In the genomic region with DNA sequence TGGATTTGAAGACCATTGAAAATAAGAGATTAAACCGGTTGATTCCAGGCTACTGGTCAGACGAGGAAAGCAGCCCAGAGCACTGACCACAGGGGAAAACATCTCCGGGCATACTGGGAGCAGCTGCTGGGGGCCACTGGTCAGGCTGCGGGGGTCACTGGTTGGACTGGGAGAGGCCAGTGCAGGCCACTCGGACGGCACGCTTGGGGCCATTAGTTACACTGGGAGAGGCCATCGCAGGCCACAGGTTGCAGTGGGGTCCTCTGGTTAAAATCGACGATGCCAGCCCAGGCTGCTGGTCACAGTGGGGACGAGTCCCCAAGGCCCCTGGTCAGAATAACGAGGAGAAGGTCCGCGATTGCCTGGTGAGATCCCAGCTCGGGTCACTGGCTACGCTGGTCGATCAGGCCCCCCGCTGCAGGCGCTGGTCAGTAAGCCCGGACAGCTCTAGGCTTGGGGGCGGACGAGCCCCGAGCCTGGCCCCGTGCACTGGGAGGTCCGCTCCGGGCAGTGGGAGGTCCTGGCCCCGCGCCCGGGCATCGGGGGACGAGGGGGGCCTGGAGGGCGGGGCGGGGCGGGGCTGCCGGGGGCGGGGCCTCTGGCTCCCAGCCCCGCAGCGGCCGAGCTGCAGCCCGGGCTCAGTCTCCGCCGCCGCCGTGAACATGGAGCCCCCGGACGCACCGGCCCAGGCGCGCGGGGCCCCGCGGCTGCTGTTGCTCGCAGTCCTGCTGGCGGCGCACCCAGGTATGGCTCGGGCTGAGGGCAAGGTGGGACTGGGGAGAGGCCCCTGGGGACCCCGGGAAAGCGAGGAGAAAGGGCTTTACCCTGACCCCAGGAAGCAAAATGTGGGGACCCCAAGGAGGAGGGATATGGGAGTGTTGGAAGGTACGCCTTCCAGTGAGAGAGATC, we compare ENCODE assay signal across 8 cellular contexts. TPM values are rescaled to one million over a fixed set of nuclear protein-coding genes. Genes with fewer than 3 reads are reported as not detected.
DNase-seq lines count a peak whose midpoint lies in the region; ATAC-seq and TF ChIP-seq lines count a peak whose summit lies in the region.

A gene with protein sequence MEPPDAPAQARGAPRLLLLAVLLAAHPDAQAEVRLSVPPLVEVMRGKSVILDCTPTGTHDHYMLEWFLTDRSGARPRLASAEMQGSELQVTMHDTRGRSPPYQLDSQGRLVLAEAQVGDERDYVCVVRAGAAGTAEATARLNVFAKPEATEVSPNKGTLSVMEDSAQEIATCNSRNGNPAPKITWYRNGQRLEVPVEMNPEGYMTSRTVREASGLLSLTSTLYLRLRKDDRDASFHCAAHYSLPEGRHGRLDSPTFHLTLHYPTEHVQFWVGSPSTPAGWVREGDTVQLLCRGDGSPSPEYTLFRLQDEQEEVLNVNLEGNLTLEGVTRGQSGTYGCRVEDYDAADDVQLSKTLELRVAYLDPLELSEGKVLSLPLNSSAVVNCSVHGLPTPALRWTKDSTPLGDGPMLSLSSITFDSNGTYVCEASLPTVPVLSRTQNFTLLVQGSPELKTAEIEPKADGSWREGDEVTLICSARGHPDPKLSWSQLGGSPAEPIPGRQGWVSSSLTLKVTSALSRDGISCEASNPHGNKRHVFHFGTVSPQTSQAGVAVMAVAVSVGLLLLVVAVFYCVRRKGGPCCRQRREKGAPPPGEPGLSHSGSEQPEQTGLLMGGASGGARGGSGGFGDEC (plus strand): TSS at position 641 of the 909 bp plus-strand sequence. CDS start 22 bp downstream, at position 663.

- H3K9me3 Mint-ChIP-seq in CD8-positive, alpha-beta memory T cell, result no peaks in the 10 kb centered on the region
- H3K9me3 Mint-ChIP-seq in brain, result peaks cover 0 to 2% (median 0%) of the 10 kb centered on the region in 5 experiments

- DNase-seq in CD8-positive, alpha-beta memory T cell, result no peak
- DNase-seq in NCI-H1092 treated with DMSO at 0.1 percent for 48 hours (lab: John Stamatoyannopoulos, UW) (peak; percentile 21), hepatocyte (ENCODE audit: low spot score) (peak; percentile 91), psoas muscle (peak; percentile 84 to 86), NCI-H446 treated with DMSO at 0.1 percent for 48 hours (lab: John Stamatoyannopoulos, UW) (no peak), T-helper 1 cell (no peak)

- POLR2A ChIA-PET in CD8-positive, alpha-beta memory T cell (lab: Charles Lee), result no interaction called here

- H3K79me2 ChIP-seq in hepatocyte, result peaks cover 4% of the 10 kb centered on the region

- TF ChIP-seq CTCF in brain (conservative IDR thresholded peaks at IDR 0.05) (no peak), hepatocyte (IDR thresholded peaks at IDR 0.05; ENCODE audit: poor library complexity) (no peak), psoas muscle (IDR thresholded peaks at IDR 0.05) (no peak)

- 4% methylated on average over 27 of the region's 59 CpGs for WGBS in hepatocyte (ENCODE audit: low lambda C conversion rate, missing lambda C conversion rate)
- WGBS in psoas muscle, 3 donors, result 1 to 3% (median 1%) methylated on average over 51 to 59 of the region's 59 CpGs

- intact Hi-C loops in psoas muscle (cut with DNase I), result loop anchor here in 1 of 2 donors (5.0 kb wide), 1 partner anchor 34 kb away; no protein-coding TSS in a partner anchor

- CTCF ChIA-PET in CD8-positive, alpha-beta memory T cell (lab: Charles Lee), result interaction anchor here (0.5 kb wide), 1 partner anchor 22 kb away, joined by 3 read pairs; no protein-coding TSS in a partner anchor

- peak within 1 kb of the TSS; percentile 31 for H3K27ac ChIP-seq in CD8-positive, alpha-beta memory T cell (ENCODE audit: low read depth, low read length)
- H3K27ac ChIP-seq in hepatocyte, result peak within 1 kb of the TSS; percentile 85
- peak within 1 kb of the TSS; percentile 68 for H3K27ac ChIP-seq in psoas muscle

- no peak within 1 kb of the TSS for H3K27ac Mint-ChIP-seq in CD8-positive, alpha-beta memory T cell
- peak within 1 kb of the TSS in 3 of 5 experiments; percentile 45 to 82 (median 78) for H3K27ac Mint-ChIP-seq in brain

- no peaks in the 10 kb centered on the region for H3K9me2 ChIP-seq in hepatocyte (replicated peaks; ENCODE audit: insufficient read depth)

- H3K4me1 Mint-ChIP-seq in CD8-positive, alpha-beta memory T cell, result peaks cover 0 to 10% (median 0%) of the 10 kb centered on the region in 3 donors
- peaks cover 40% of the 10 kb centered on the region for H3K4me1 Mint-ChIP-seq in brain

- H4K20me1 ChIP-seq in hepatocyte (ENCODE audit: insufficient read depth, poor library complexity, severe bottlenecking), result no peaks in the 10 kb centered on the region

- H3K4me1 ChIP-seq in CD8-positive, alpha-beta memory T cell (ENCODE audit: insufficient read depth, low read length), result peaks cover 5% of the 10 kb centered on the region
- H3K4me1 ChIP-seq in hepatocyte (ENCODE audit: insufficient read depth), result peaks cover 34% of the 10 kb centered on the region
- H3K4me1 ChIP-seq in psoas muscle, result peaks cover 18% of the 10 kb centered on the region

- H3K36me3 ChIP-seq in CD8-positive, alpha-beta memory T cell (ENCODE audit: insufficient read depth, low read length), result no peaks in the 10 kb centered on the region
- H3K36me3 ChIP-seq in hepatocyte (replicated peaks; ENCODE audit: insufficient read depth, low read depth) (no peaks in the 10 kb centered on the region), psoas muscle (ENCODE audit: insufficient read depth in 1 of 2, low read depth in 1 of 2) (peaks cover 0 to 6% of the 10 kb centered on the region in 2 donors)

- no peaks in the 10 kb centered on the region for H3K9me3 ChIP-seq in CD8-positive, alpha-beta memory T cell (ENCODE audit: low read length)
- H3K9me3 ChIP-seq in hepatocyte (ENCODE audit: low read depth) (no peaks in the 10 kb centered on the region), psoas muscle (no peaks in the 10 kb centered on the region)

- H3K36me3 Mint-ChIP-seq in CD8-positive, alpha-beta memory T cell, result no peaks in the 10 kb centered on the region
- H3K36me3 Mint-ChIP-seq in brain, result peaks cover 3% of the 10 kb centered on the region

- H3K4me3 ChIP-seq in CD8-positive, alpha-beta memory T cell (ENCODE audit: low read length), result no peak within 1 kb of the TSS
- H3K4me3 ChIP-seq in hepatocyte, result peak within 1 kb of the TSS; percentile 88
- H3K4me3 ChIP-seq in psoas muscle, result peak within 1 kb of the TSS; percentile 78

- peaks cover 7% of the 10 kb centered on the region for H3K27me3 ChIP-seq in CD8-positive, alpha-beta memory T cell (ENCODE audit: insufficient read depth, low read length, poor library complexity, severe bottlenecking)
- H3K27me3 ChIP-seq in hepatocyte, result no peaks in the 10 kb centered on the region
- H3K27me3 ChIP-seq in psoas muscle (ENCODE audit: insufficient read depth in 3 of 3, low read length in 2 of 3), result no peaks in the 10 kb centered on the region

- ATAC-seq in psoas muscle, result peak; percentile 77 to 90 (median 82)
- no peak for ATAC-seq in HG03469 (IDR thresholded peaks at IDR 0.05; ENCODE audit: unreplicated experiment)

- peak within 1 kb of the TSS; percentile 100 for H3K4me2 ChIP-seq in hepatocyte

- H3K27me3 Mint-ChIP-seq in CD8-positive, alpha-beta memory T cell, result peaks cover 21 to 25% of the 10 kb centered on the region in 2 donors
- peaks cover 44% of the 10 kb centered on the region for H3K27me3 Mint-ChIP-seq in brain

- peak within 1 kb of the TSS; percentile 46 for H2AFZ ChIP-seq in hepatocyte

- no peak within 1 kb of the TSS for H3K4me3 Mint-ChIP-seq in CD8-positive, alpha-beta memory T cell
- peak within 1 kb of the TSS; percentile 63 to 84 (median 78) for H3K4me3 Mint-ChIP-seq in brain

RNA-seq across cellular contexts. Expression of the gene that starts here (rescaled TPM):
- total RNA-seq in CD8-positive, alpha-beta memory T cell, result not detected
- polyA plus RNA-seq in CD8-positive, alpha-beta memory T cell, result not detected
- 92.8 TPM for polyA plus RNA-seq in brain (ENCODE audit: insufficient read depth, low read depth, low replicate concordance)
- total RNA-seq in hepatocyte, result 53.3 and 77.1 TPM in 2 replicates
- polyA plus RNA-seq in hepatocyte, result 34.7 and 41.8 TPM in 2 replicates
- 10 to 100 TPM; 20.0 to 44.9 (median 25.0) TPM for total RNA-seq in psoas muscle
- 10 to 100 TPM; 12.5 to 15.8 (median 15.7) TPM for polyA plus RNA-seq in psoas muscle

Comparison
In these comparisons a context has a peak if more than half of its experiments do, and no peak if none do; other contexts are left out.
1. RNA of the gene that starts here (total RNA-seq): 53.3 to 77.1 TPM in hepatocyte and 20.0 to 44.9 TPM in psoas muscle; not detected in CD8-positive, alpha-beta memory T cell; every median in the first group is over 10 times any median in the second.
2. RNA of the gene that starts here (polyA plus RNA-seq): 92.8 TPM in brain (single experiment), 34.7 to 41.8 TPM in hepatocyte and 12.5 to 15.8 TPM in psoas muscle; not detected in CD8-positive, alpha-beta memory T cell (single experiment); every median in the first group is over 10 times any median in the second.
3. DNase-seq: peak in NCI-H1092 treated with DMSO at 0.1 percent for 48 hours (single experiment), hepatocyte (single experiment) and psoas muscle (2 of 2); none in CD8-positive, alpha-beta memory T cell (0 of 5), NCI-H446 treated with DMSO at 0.1 percent for 48 hours (single experiment) and T-helper 1 cell (0 of 5).
4. H3K27ac ChIP-seq: peak in every context shown above with its lines; median percentile 85 in hepatocyte; 68 in psoas muscle; 31 in CD8-positive, alpha-beta memory T cell.
5. H3K27ac Mint-ChIP-seq: peak in brain (3 of 5); none in CD8-positive, alpha-beta memory T cell (0 of 8).
6. H3K4me3 Mint-ChIP-seq: peak in brain (5 of 5); none in CD8-positive, alpha-beta memory T cell (0 of 7).